ENCODE assay signal across 16 cellular contexts in genomic region chr11:65803797-65804492, GRCh38. TPM values are rescaled to one million over a fixed set of nuclear protein-coding genes. Genes with fewer than 3 reads are reported as not detected.
"Had no signal": no experiment of that assay in that cellular context is flagged by ENCODE, and none has a peak within 500 bp of the region (broad histone marks: within the 10 kb centered on the region; RNA-seq: fewer than 3 reads in every experiment).

No MANE protein-coding gene starts in this region.

- H3K27ac ChIP-seq: esophagus muscularis mucosa, left lung had no signal

- H3K36me3 ChIP-seq: esophagus muscularis mucosa, left lung had no signal

- H3K9me3 Mint-ChIP-seq: activated CD4-positive, alpha-beta memory T cell treated with anti-CD3 and anti-CD28 coated beads, Interleukin-2, amount 10 ng/mL, durations not matched to agents 7 days and 5 days; activated naive CD8-positive, alpha-beta T cell treated with anti-CD3 and anti-CD28 coated beads for 36 hours; activated T-helper 1 cell treated with anti-CD3 and anti-CD28 coated beads, Interleukin-12 subunit alpha, Interleukin-12 subunit beta, Interleukin-2, Interleukin-4 antibody, amounts not matched to agents 30 ng/mL and 10 ng/mL and 1 ng/mL, durations not matched to agents 14 hours and 24 hours and 36 hours; naive thymus-derived CD8-positive, alpha-beta T cell; stimulated activated naive CD8-positive, alpha-beta T cell treated with anti-CD3 and anti-CD28 coated beads, Interleukin-15, Interleukin-2, amounts not matched to agents 100 ng/mL and 50 ng/mL, for 24 hours had no signal

- H3K4me3 ChIP-seq: esophagus muscularis mucosa, left lung had no signal

- H3K36me3 Mint-ChIP-seq: activated naive CD8-positive, alpha-beta T cell treated with anti-CD3 and anti-CD28 coated beads for 36 hours; naive thymus-derived CD8-positive, alpha-beta T cell had no signal

- ATAC-seq: left lung; naive thymus-derived CD8-positive, alpha-beta T cell; T-helper 17 cell had no signal

- H3K9me3 ChIP-seq: esophagus muscularis mucosa, left lung had no signal

- H3K4me3 Mint-ChIP-seq: activated CD4-positive, alpha-beta memory T cell treated with anti-CD3 and anti-CD28 coated beads, Interleukin-2, amount 10 ng/mL, durations not matched to agents 7 days and 5 days; activated naive CD8-positive, alpha-beta T cell treated with anti-CD3 and anti-CD28 coated beads for 36 hours; activated T-helper 1 cell treated with anti-CD3 and anti-CD28 coated beads, Interleukin-12 subunit alpha, Interleukin-12 subunit beta, Interleukin-2, Interleukin-4 antibody, amounts not matched to agents 30 ng/mL and 10 ng/mL and 1 ng/mL, durations not matched to agents 14 hours and 24 hours and 36 hours; naive thymus-derived CD8-positive, alpha-beta T cell; stimulated activated naive CD8-positive, alpha-beta T cell treated with anti-CD3 and anti-CD28 coated beads, Interleukin-15, Interleukin-2, amounts not matched to agents 100 ng/mL and 50 ng/mL, for 24 hours; T-helper 17 cell had no signal

- H3K4me1 ChIP-seq: esophagus muscularis mucosa, left lung had no signal

- H3K4me1 Mint-ChIP-seq: naive thymus-derived CD8-positive, alpha-beta T cell had no signal

- H3K27ac Mint-ChIP-seq: activated CD4-positive, alpha-beta memory T cell treated with anti-CD3 and anti-CD28 coated beads, Interleukin-2, amount 10 ng/mL, durations not matched to agents 7 days and 5 days; activated naive CD8-positive, alpha-beta T cell treated with anti-CD3 and anti-CD28 coated beads for 36 hours; activated T-helper 1 cell treated with anti-CD3 and anti-CD28 coated beads, Interleukin-12 subunit alpha, Interleukin-12 subunit beta, Interleukin-2, Interleukin-4 antibody, amounts not matched to agents 30 ng/mL and 10 ng/mL and 1 ng/mL, durations not matched to agents 14 hours and 24 hours and 36 hours; stimulated activated naive CD8-positive, alpha-beta T cell treated with anti-CD3 and anti-CD28 coated beads, Interleukin-15, Interleukin-2, amounts not matched to agents 100 ng/mL and 50 ng/mL, for 24 hours; T-helper 17 cell had no signal

- DNase-seq: activated CD4-positive, alpha-beta memory T cell treated with anti-CD3 and anti-CD28 coated beads, Interleukin-2, amount 10 ng/mL, durations not matched to agents 7 days and 5 days; activated CD4-positive, alpha-beta T cell treated with anti-CD3 and anti-CD28 coated beads for 4 hours; activated naive CD8-positive, alpha-beta T cell treated with anti-CD3 and anti-CD28 coated beads for 36 hours; hippocampal formation; kidney; naive thymus-derived CD8-positive, alpha-beta T cell; retina; stimulated activated CD4-positive, alpha-beta T cell treated with anti-CD3 and anti-CD28 coated beads, Interleukin-4, amount 100 ng/mL, for 1 hour; T-helper 17 cell had no signal

RNA-seq across cellular contexts. Expression of gene OVOL1, which starts 17.1 kb away (rescaled TPM):
- total RNA-seq: activated CD4-positive, alpha-beta memory T cell treated with anti-CD3 and anti-CD28 coated beads, Interleukin-2, amount 10 ng/mL, durations not matched to agents 7 days and 5 days; esophagus muscularis mucosa; fibroblast of villous mesenchyme; glomerular endothelial cell; naive thymus-derived CD8-positive, alpha-beta T cell; skeletal muscle tissue had no signal
- polyA plus RNA-seq: naive thymus-derived CD8-positive, alpha-beta T cell had no signal

RNA-seq across cellular contexts. Expression of gene SNX32, which starts 29.8 kb away (rescaled TPM):
- total RNA-seq: glomerular endothelial cell had no signal
